ENCODE assay signal across 21 cellular contexts in genomic region chr13:112966776-112967175, GRCh38.
"Had no signal": no experiment of that assay in that cellular context is flagged by ENCODE, and none has a peak within 500 bp of the region (broad histone marks: within the 10 kb centered on the region; RNA-seq: fewer than 3 reads in every experiment).

No MANE protein-coding gene starts in this region.

- H3K27me3 Mint-ChIP-seq: activated CD8-positive, alpha-beta T cell treated with anti-CD3 and anti-CD28 coated beads for 36 hours had no signal

- H3K36me3 ChIP-seq: gastrocnemius medialis, heart right ventricle had no signal

- H3K4me3 Mint-ChIP-seq: activated CD8-positive, alpha-beta T cell treated with anti-CD3 and anti-CD28 coated beads for 36 hours; activated naive CD8-positive, alpha-beta T cell treated with anti-CD3 and anti-CD28 coated beads, Interleukin-2, amount 50 U/mL, for 24 hours; WTC11 had no signal

- ATAC-seq: activated CD8-positive, alpha-beta T cell treated with anti-CD3 and anti-CD28 coated beads for 36 hours; activated naive CD8-positive, alpha-beta T cell treated with anti-CD3 and anti-CD28 coated beads, Interleukin-2, amount 50 U/mL, for 24 hours; esophagus mucosa; gastrocnemius medialis; heart right ventricle; natural killer cell; stimulated activated naive CD8-positive, alpha-beta T cell treated with anti-CD3 and anti-CD28 coated beads, Interleukin-15, Interleukin-2, amounts not matched to agents 100 U/mL and 50 U/mL, for 24 hours; WTC11 had no signal

- H3K27ac ChIP-seq: parathyroid adenoma had no signal

- H3K9me3 Mint-ChIP-seq: activated CD8-positive, alpha-beta T cell treated with anti-CD3 and anti-CD28 coated beads for 36 hours; activated naive CD8-positive, alpha-beta T cell treated with anti-CD3 and anti-CD28 coated beads, Interleukin-2, amount 50 U/mL, for 24 hours; activated T-helper 2 cell treated with anti-CD3 and anti-CD28 coated beads, Interferon-gamma antibody, Interleukin-2, Interleukin-4, amounts not matched to agents 10 μg/mL and 5 μg/mL and 100 μg/mL, durations not matched to agents 14 hours and 24 hours and 36 hours; natural killer cell had no signal

- H3K9me3 ChIP-seq: gastrocnemius medialis, heart right ventricle had no signal

- H3K4me3 ChIP-seq: gastrocnemius medialis, heart right ventricle had no signal

- H3K36me3 Mint-ChIP-seq: natural killer cell, WTC11 had no signal

- H3K27ac Mint-ChIP-seq: activated CD8-positive, alpha-beta T cell treated with anti-CD3 and anti-CD28 coated beads for 36 hours; activated naive CD8-positive, alpha-beta T cell treated with anti-CD3 and anti-CD28 coated beads, Interleukin-2, amount 50 U/mL, for 24 hours; activated T-helper 2 cell treated with anti-CD3 and anti-CD28 coated beads, Interferon-gamma antibody, Interleukin-2, Interleukin-4, amounts not matched to agents 10 μg/mL and 5 μg/mL and 100 μg/mL, durations not matched to agents 14 hours and 24 hours and 36 hours; natural killer cell; WTC11 had no signal

- H3K4me1 ChIP-seq: parathyroid adenoma had no signal

- DNase-seq: activated CD4-positive, alpha-beta T cell treated with anti-CD3 and anti-CD28 coated beads for 48 hours; activated CD8-positive, alpha-beta T cell treated with anti-CD3 and anti-CD28 coated beads for 36 hours; activated naive CD4-positive, alpha-beta T cell treated with Interleukin-2 at 50 U/mL for 16 hours; activated naive CD8-positive, alpha-beta T cell treated with anti-CD3 and anti-CD28 coated beads, Interleukin-2, amount 50 U/mL, for 24 hours; activated T-cell treated with anti-CD3 and anti-CD28 coated beads, Interleukin-2, amount 50 U/mL, for 1 hour; anterior cingulate cortex; central memory CD4-positive, alpha-beta T cell; effector CD8-positive, alpha-beta T cell; heart right ventricle; kidney glomerular epithelial cell; mesendoderm; natural killer cell; stimulated activated naive CD8-positive, alpha-beta T cell treated with anti-CD3 and anti-CD28 coated beads, Interleukin-15, Interleukin-2, amounts not matched to agents 100 U/mL and 50 U/mL, for 24 hours; substantia nigra; T-helper 2 cell; trophoblast cell had no signal
